ENCODE assay signal across 1 cellular context in genomic region chr12:552466-552865, GRCh38.
TF ChIP-seq lines count a peak whose summit lies in the region.

No MANE protein-coding gene starts in this region.

TF ChIP-seq in K562, 482 proteins besides CTCF, POLR2A, EP300 and RAD21 (continued from another document):
- TF ChIP-seq, protein P1, sequence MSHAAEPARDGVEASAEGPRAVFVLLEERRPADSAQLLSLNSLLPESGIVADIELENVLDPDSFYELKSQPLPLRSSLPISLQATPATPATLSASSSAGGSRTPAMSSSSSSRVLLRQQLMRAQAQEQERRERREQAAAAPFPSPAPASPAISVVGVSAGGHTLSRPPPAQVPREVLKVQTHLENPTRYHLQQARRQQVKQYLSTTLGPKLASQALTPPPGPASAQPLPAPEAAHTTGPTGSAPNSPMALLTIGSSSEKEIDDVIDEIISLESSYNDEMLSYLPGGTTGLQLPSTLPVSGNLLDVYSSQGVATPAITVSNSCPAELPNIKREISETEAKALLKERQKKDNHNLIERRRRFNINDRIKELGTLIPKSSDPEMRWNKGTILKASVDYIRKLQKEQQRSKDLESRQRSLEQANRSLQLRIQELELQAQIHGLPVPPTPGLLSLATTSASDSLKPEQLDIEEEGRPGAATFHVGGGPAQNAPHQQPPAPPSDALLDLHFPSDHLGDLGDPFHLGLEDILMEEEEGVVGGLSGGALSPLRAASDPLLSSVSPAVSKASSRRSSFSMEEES (CRISPR knock-in tag; IDR thresholded peaks at IDR 0.05): peak; percentile 89
- TF ChIP-seq, protein P2, sequence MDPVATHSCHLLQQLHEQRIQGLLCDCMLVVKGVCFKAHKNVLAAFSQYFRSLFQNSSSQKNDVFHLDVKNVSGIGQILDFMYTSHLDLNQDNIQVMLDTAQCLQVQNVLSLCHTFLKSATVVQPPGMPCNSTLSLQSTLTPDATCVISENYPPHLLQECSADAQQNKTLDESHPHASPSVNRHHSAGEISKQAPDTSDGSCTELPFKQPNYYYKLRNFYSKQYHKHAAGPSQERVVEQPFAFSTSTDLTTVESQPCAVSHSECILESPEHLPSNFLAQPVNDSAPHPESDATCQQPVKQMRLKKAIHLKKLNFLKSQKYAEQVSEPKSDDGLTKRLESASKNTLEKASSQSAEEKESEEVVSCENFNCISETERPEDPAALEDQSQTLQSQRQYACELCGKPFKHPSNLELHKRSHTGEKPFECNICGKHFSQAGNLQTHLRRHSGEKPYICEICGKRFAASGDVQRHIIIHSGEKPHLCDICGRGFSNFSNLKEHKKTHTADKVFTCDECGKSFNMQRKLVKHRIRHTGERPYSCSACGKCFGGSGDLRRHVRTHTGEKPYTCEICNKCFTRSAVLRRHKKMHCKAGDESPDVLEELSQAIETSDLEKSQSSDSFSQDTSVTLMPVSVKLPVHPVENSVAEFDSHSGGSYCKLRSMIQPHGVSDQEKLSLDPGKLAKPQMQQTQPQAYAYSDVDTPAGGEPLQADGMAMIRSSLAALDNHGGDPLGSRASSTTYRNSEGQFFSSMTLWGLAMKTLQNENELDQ (CRISPR knock-in tag; IDR thresholded peaks at IDR 0.05; ENCODE audit: borderline replicate concordance): no peak
- TF ChIP-seq, protein P3, sequence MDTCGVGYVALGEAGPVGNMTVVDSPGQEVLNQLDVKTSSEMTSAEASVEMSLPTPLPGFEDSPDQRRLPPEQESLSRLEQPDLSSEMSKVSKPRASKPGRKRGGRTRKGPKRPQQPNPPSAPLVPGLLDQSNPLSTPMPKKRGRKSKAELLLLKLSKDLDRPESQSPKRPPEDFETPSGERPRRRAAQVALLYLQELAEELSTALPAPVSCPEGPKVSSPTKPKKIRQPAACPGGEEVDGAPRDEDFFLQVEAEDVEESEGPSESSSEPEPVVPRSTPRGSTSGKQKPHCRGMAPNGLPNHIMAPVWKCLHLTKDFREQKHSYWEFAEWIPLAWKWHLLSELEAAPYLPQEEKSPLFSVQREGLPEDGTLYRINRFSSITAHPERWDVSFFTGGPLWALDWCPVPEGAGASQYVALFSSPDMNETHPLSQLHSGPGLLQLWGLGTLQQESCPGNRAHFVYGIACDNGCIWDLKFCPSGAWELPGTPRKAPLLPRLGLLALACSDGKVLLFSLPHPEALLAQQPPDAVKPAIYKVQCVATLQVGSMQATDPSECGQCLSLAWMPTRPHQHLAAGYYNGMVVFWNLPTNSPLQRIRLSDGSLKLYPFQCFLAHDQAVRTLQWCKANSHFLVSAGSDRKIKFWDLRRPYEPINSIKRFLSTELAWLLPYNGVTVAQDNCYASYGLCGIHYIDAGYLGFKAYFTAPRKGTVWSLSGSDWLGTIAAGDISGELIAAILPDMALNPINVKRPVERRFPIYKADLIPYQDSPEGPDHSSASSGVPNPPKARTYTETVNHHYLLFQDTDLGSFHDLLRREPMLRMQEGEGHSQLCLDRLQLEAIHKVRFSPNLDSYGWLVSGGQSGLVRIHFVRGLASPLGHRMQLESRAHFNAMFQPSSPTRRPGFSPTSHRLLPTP (IDR thresholded peaks at IDR 0.05; ENCODE audit: borderline replicate concordance, extremely low read depth, insufficient read length): no peak
- no peak for TF ChIP-seq ZNF174 (CRISPR knock-in tag; IDR thresholded peaks at IDR 0.05)
- TF ChIP-seq POU5F1 (IDR thresholded peaks at IDR 0.05; ENCODE audit: borderline replicate concordance, low read depth, low read length, partially characterized antibody): no peak
- TF ChIP-seq ZBTB2 (IDR thresholded peaks at IDR 0.05): no peak
- TF ChIP-seq KHSRP (IDR thresholded peaks at IDR 0.05): no peak
- TF ChIP-seq PRMT5 (CRISPR knock-in tag; IDR thresholded peaks at IDR 0.05): no peak
- TF ChIP-seq, protein P4, sequence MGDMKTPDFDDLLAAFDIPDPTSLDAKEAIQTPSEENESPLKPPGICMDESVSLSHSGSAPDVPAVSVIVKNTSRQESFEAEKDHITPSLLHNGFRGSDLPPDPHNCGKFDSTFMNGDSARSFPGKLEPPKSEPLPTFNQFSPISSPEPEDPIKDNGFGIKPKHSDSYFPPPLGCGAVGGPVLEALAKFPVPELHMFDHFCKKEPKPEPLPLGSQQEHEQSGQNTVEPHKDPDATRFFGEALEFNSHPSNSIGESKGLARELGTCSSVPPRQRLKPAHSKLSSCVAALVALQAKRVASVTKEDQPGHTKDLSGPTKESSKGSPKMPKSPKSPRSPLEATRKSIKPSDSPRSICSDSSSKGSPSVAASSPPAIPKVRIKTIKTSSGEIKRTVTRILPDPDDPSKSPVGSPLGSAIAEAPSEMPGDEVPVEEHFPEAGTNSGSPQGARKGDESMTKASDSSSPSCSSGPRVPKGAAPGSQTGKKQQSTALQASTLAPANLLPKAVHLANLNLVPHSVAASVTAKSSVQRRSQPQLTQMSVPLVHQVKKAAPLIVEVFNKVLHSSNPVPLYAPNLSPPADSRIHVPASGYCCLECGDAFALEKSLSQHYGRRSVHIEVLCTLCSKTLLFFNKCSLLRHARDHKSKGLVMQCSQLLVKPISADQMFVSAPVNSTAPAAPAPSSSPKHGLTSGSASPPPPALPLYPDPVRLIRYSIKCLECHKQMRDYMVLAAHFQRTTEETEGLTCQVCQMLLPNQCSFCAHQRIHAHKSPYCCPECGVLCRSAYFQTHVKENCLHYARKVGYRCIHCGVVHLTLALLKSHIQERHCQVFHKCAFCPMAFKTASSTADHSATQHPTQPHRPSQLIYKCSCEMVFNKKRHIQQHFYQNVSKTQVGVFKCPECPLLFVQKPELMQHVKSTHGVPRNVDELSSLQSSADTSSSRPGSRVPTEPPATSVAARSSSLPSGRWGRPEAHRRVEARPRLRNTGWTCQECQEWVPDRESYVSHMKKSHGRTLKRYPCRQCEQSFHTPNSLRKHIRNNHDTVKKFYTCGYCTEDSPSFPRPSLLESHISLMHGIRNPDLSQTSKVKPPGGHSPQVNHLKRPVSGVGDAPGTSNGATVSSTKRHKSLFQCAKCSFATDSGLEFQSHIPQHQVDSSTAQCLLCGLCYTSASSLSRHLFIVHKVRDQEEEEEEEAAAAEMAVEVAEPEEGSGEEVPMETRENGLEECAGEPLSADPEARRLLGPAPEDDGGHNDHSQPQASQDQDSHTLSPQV (IDR thresholded peaks at IDR 0.05): no peak
- TF ChIP-seq, protein P5, sequence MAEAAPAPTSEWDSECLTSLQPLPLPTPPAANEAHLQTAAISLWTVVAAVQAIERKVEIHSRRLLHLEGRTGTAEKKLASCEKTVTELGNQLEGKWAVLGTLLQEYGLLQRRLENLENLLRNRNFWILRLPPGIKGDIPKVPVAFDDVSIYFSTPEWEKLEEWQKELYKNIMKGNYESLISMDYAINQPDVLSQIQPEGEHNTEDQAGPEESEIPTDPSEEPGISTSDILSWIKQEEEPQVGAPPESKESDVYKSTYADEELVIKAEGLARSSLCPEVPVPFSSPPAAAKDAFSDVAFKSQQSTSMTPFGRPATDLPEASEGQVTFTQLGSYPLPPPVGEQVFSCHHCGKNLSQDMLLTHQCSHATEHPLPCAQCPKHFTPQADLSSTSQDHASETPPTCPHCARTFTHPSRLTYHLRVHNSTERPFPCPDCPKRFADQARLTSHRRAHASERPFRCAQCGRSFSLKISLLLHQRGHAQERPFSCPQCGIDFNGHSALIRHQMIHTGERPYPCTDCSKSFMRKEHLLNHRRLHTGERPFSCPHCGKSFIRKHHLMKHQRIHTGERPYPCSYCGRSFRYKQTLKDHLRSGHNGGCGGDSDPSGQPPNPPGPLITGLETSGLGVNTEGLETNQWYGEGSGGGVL (CRISPR knock-in tag; IDR thresholded peaks at IDR 0.05): no peak
- peak; percentile 18; the same call in 1 of the 2 replicates for TF ChIP-seq CBFA2T2 (conservative IDR thresholded peaks at IDR 0.05)
- TF ChIP-seq STAG1 (CRISPR knock-in tag; IDR thresholded peaks at IDR 0.05; ENCODE audit: borderline replicate concordance): no peak
- no peak for TF ChIP-seq SRF (CRISPR knock-in tag; IDR thresholded peaks at IDR 0.05)
- no peak for TF ChIP-seq SAFB (IDR thresholded peaks at IDR 0.05; ENCODE audit: borderline replicate concordance, low read depth, low read length)
- TF ChIP-seq FOSL1 (tag; conservative IDR thresholded peaks at IDR 0.05): no peak
- TF ChIP-seq ZNF764 (CRISPR knock-in tag; IDR thresholded peaks at IDR 0.05; ENCODE audit: low read depth): no peak
- peak; percentile 52; the same call in 1 of the 2 replicates for TF ChIP-seq TOE1 (IDR thresholded peaks at IDR 0.05; ENCODE audit: borderline replicate concordance)
- TF ChIP-seq TOE1 (CRISPR knock-in tag; IDR thresholded peaks at IDR 0.05; ENCODE audit: borderline replicate concordance, low read depth): no peak
- no peak for TF ChIP-seq CBFA2T3 (IDR thresholded peaks at IDR 0.05)
- TF ChIP-seq ZNF121 (CRISPR knock-in tag; conservative IDR thresholded peaks at IDR 0.05): no peak
- no peak for TF ChIP-seq NR2F6 (CRISPR knock-in tag; IDR thresholded peaks at IDR 0.05)
- no peak for TF ChIP-seq RBM22 (IDR thresholded peaks at IDR 0.05; ENCODE audit: low read depth, low read length, poor library complexity, severe bottlenecking)
